18 cellular contexts compared by ENCODE assay signal in the genomic region with DNA sequence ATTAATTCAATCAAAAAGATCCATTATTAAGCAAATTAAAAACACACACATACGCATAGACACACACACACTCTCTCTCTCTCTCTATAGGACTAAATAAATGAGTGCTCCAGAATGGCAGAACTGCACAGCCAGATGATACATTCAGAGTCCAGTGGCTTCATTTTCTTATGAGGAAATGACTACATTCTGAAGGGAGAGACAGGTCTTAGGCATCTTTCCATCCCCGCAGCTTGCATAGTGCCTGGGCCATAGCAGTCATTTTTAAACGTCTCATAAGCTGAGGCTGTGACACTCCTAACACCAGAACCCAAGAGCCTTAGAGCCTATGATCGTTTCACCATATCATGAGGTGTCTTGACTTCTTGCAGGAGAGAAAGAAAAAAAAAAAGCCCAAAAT. TPM values are rescaled to one million over a fixed set of nuclear protein-coding genes. Genes with fewer than 3 reads are reported as not detected.
DNase-seq lines count a peak whose midpoint lies in the region; ATAC-seq and TF ChIP-seq lines count a peak whose summit lies in the region.
"Had no signal": no experiment of that assay in that cellular context is flagged by ENCODE, and none has a peak within 500 bp of the region (broad histone marks: within the 10 kb centered on the region; RNA-seq: fewer than 3 reads in every experiment).

No MANE protein-coding gene starts in this region.

- H3K36me3 ChIP-seq in RWPE2 (ENCODE audit: low read depth) = peaks cover 24% of the 10 kb centered on the region
- peaks cover 35% of the 10 kb centered on the region for H3K36me3 ChIP-seq in skeletal muscle satellite cell (ENCODE audit: insufficient read depth, low read length)

- H3K9ac ChIP-seq in skeletal muscle satellite cell (ENCODE audit: low read depth, low read length) = peak overlapping the region; percentile 82
- H3K9ac ChIP-seq: KMS-11 had no signal

- H3K9me3 ChIP-seq in RWPE2 (ENCODE audit: severe bottlenecking) (no peaks in the 10 kb centered on the region), skeletal muscle satellite cell (replicated peaks; ENCODE audit: low read length) (no peaks in the 10 kb centered on the region)

- peaks cover 7% of the 10 kb centered on the region for H3K4me1 Mint-ChIP-seq in activated T-cell treated with anti-CD3 and anti-CD28 coated beads, Interleukin-2, amount 50 U/mL, for 72 hours (ENCODE audit: low read depth)

- peaks cover 2 to 4% of the 10 kb centered on the region in 2 donors for H3K36me3 Mint-ChIP-seq in activated T-cell treated with anti-CD3 and anti-CD28 coated beads, Interleukin-2, amount 50 U/mL, for 72 hours (ENCODE audit: insufficient read depth in 2 of 2)

- H3K4me3 Mint-ChIP-seq in activated T-cell treated with anti-CD3 and anti-CD28 coated beads, Interleukin-2, amount 50 U/mL, for 72 hours = no peak overlapping the region

- DNase-seq in activated T-cell treated with anti-CD3 and anti-CD28 coated beads, Interleukin-2, amount 50 U/mL, for 72 hours = no peak
- no peak for DNase-seq in activated T-cell treated with anti-CD3 and anti-CD28 coated beads, Interleukin-2, amount 50 U/mL, for 1 hour
- DNase-seq in RWPE2 (ENCODE audit: low spot score) (no peak), epithelial cell of prostate (ENCODE audit: low read depth, low spot score) (no peak), NK-92 (lab: John Stamatoyannopoulos, UW; ENCODE audit: unreplicated experiment) (no peak), NCI-H1417 (lab: John Stamatoyannopoulos, UW) (no peak), NCI-H1092 treated with DMSO at 0.1 percent for 48 hours (lab: John Stamatoyannopoulos, UW) (no peak)
- DNase-seq: AML-193, DMS79, MM.1S, NCI-H1105 treated with DMSO at 0.1 percent for 48 hours, NCI-H187 treated with DMSO at 0.1 percent for 48 hours, NCI-H2171, NCI-H82, SIG-M5 had no signal

- peak overlapping the region; percentile 95 for H3K27ac ChIP-seq in RWPE2 (ENCODE audit: poor library complexity, severe bottlenecking)
- peak overlapping the region; percentile 91 for H3K27ac ChIP-seq in epithelial cell of prostate
- H3K27ac ChIP-seq: 22Rv1, KMS-11 had no signal

- no peak overlapping the region for H3K4me2 ChIP-seq in skeletal muscle satellite cell (ENCODE audit: low read length)
- H3K4me2 ChIP-seq: KMS-11 had no signal

- H3K27me3 Mint-ChIP-seq in activated T-cell treated with anti-CD3 and anti-CD28 coated beads, Interleukin-2, amount 50 U/mL, for 72 hours (ENCODE audit: low read depth) = no peaks in the 10 kb centered on the region

- no peak for TF ChIP-seq CTCF in RWPE2 (IDR thresholded peaks at IDR 0.05; ENCODE audit: poor library complexity, severe bottlenecking)

- H3K4me3 ChIP-seq in RWPE2 (ENCODE audit: severe bottlenecking) (no peak overlapping the region), skeletal muscle satellite cell (ENCODE audit: low read length) (no peak overlapping the region)

- H3K27ac Mint-ChIP-seq in activated T-cell treated with anti-CD3 and anti-CD28 coated beads, Interleukin-2, amount 50 U/mL, for 72 hours = peak overlapping the region; percentile 32

- H3K9me3 Mint-ChIP-seq in activated T-cell treated with anti-CD3 and anti-CD28 coated beads, Interleukin-2, amount 50 U/mL, for 72 hours = no peaks in the 10 kb centered on the region

- no peak for ATAC-seq in activated T-cell treated with anti-CD3 and anti-CD28 coated beads, Interleukin-2, amount 50 U/mL, for 72 hours (replicated peaks in 1 of 2)
- no peak for ATAC-seq in RWPE2 (ENCODE audit: low read depth)

- H3K4me1 ChIP-seq in RWPE2 (ENCODE audit: insufficient read depth, poor library complexity, severe bottlenecking) (peaks cover 53% of the 10 kb centered on the region), skeletal muscle satellite cell (ENCODE audit: control insufficient read depth, insufficient read depth, low read length) (peaks cover 91% of the 10 kb centered on the region)

- H3K27me3 ChIP-seq in RWPE2 (ENCODE audit: insufficient read depth, poor library complexity, severe bottlenecking) (no peaks in the 10 kb centered on the region), skeletal muscle satellite cell (ENCODE audit: control insufficient read depth, insufficient read depth, low read length) (no peaks in the 10 kb centered on the region)

RNA-seq across cellular contexts. Expression of gene FEZ2, which starts 31.1 kb away (rescaled TPM):
- total RNA-seq in activated T-cell treated with anti-CD3 and anti-CD28 coated beads, Interleukin-2, amount 50 U/mL, for 72 hours = 10 to 100 TPM; 11.1 to 12.5 TPM
- 58.1 and 63.3 TPM in 2 replicates for total RNA-seq in skeletal muscle satellite cell (2012; rRNA removed)
